29 cellular contexts compared by ENCODE assay signal in the genomic region with DNA sequence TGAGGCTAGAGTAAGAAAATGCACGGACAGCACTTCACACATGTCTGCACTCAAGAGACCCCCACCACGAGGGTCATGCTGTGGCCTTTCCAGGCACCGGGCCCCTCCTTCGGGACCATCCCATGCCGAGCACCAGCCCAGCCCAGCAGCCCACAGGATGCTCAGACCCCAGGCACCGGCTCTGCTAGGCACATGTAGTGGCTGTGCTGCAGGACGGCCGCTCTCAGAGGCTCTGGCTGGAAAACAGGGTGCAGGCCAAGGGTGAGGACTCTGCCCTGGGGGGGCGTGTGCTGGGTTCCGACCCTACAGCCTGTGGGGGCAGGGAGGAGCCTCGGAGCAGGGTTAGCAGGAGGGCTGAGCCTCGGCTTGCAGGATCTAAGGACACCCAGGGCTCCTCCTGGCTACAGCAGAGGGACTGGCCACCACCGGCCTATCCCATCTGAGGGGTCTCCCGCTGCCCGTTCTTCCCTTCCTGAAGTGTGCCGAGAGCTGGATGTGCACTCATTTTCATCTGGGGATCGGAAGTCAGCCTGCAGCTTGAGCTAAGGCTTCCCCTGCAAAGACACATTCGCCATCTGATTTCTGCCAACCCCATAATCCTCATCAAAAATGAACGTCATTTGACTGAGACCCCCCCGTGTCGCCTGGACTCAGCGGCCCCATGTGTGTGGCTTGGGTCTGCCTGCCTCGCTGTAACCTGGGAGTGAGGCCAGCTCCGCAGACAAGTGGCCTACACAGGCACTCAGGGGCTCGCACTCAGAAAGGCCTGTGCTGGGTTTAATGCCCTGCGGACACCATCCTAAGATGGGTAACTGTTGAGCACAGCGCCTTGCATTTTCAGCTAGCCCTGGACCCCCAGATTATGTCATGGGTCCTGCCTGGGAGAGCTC.
"Had no signal": no experiment of that assay in that cellular context is flagged by ENCODE, and none has a peak within 500 bp of the region (broad histone marks: within the 10 kb centered on the region; RNA-seq: fewer than 3 reads in every experiment).

No MANE protein-coding gene starts in this region.

- H3K4me3 Mint-ChIP-seq: activated naive CD4-positive, alpha-beta T cell treated with anti-CD3 and anti-CD28 coated beads, Interleukin-2, amount 10 ng/mL, durations not matched to agents 7 days and 5 days; activated naive CD8-positive, alpha-beta T cell treated with anti-CD3 and anti-CD28 coated beads, Interleukin-2, amount 10 ng/mL, durations not matched to agents 7 days and 5 days; activated T-cell treated with anti-CD3 and anti-CD28 coated beads, Interleukin-2, amount 50 U/mL, for 24 hours; endodermal cell; neural crest cell; stimulated activated memory B cell treated with anti-CD40 and anti-IgM and Interleukin-4, amounts not matched to agents 10 μg/mL and 1 μg/mL and 100 μg/mL, for 72 hours; T-helper 17 cell had no signal

- H3K4me3 ChIP-seq: ascending aorta, left lung, lung, suprapubic skin, tibial artery, uterus had no signal

- H3K27me3 ChIP-seq: ascending aorta, uterus had no signal

- H3K9me3 Mint-ChIP-seq: activated T-cell treated with anti-CD3 and anti-CD28 coated beads, Interleukin-2, amount 50 U/mL, for 24 hours; endodermal cell had no signal

- H3K27ac Mint-ChIP-seq: activated naive CD4-positive, alpha-beta T cell treated with anti-CD3 and anti-CD28 coated beads, Interleukin-2, amount 10 ng/mL, durations not matched to agents 7 days and 5 days; activated naive CD8-positive, alpha-beta T cell treated with anti-CD3 and anti-CD28 coated beads, Interleukin-2, amount 10 ng/mL, durations not matched to agents 7 days and 5 days; activated T-cell treated with anti-CD3 and anti-CD28 coated beads, Interleukin-2, amount 50 U/mL, for 24 hours; endodermal cell; naive B cell; stimulated activated memory B cell treated with anti-CD40 and anti-IgM and Interleukin-4, amounts not matched to agents 10 μg/mL and 1 μg/mL and 100 μg/mL, for 72 hours; T-helper 17 cell had no signal

- H3K9me3 ChIP-seq: ascending aorta, left lung, suprapubic skin, tibial artery, uterus had no signal

- H3K36me3 ChIP-seq: ascending aorta, brain microvascular endothelial cell, left lung, suprapubic skin, tibial artery, uterus, WERI-Rb-1 had no signal

- H3K4me1 ChIP-seq: ascending aorta, suprapubic skin, tibial artery, uterus had no signal

- ATAC-seq: activated CD4-positive, CD25-positive, alpha-beta regulatory T cell treated with anti-CD3 and anti-CD28 coated beads, Interleukin-2, amount 50 U/mL, for 24 hours; esophagus mucosa; left lung; right cardiac atrium; stimulated activated memory B cell treated with anti-CD40 and anti-IgM and Interleukin-4, amounts not matched to agents 10 μg/mL and 1 μg/mL and 100 μg/mL, for 72 hours; T-helper 17 cell had no signal

- H3K27ac ChIP-seq: ascending aorta, brain microvascular endothelial cell, left lung, suprapubic skin, tibial artery, uterus, WERI-Rb-1 had no signal

- H3K27me3 Mint-ChIP-seq: activated naive CD4-positive, alpha-beta T cell treated with anti-CD3 and anti-CD28 coated beads, Interleukin-2, amount 10 ng/mL, durations not matched to agents 7 days and 5 days had no signal

- H3K36me3 Mint-ChIP-seq: activated naive CD4-positive, alpha-beta T cell treated with anti-CD3 and anti-CD28 coated beads, Interleukin-2, amount 10 ng/mL, durations not matched to agents 7 days and 5 days; stimulated activated memory B cell treated with anti-CD40 and anti-IgM and Interleukin-4, amounts not matched to agents 10 μg/mL and 1 μg/mL and 100 μg/mL, for 72 hours had no signal

- H3K4me1 Mint-ChIP-seq: endodermal cell, neural crest cell had no signal

- DNase-seq: activated CD4-positive, alpha-beta T cell treated with anti-CD3 and anti-CD28 coated beads for 48 hours; activated CD4-positive, alpha-beta T cell treated with anti-CD3 and anti-CD28 coated beads, Interleukin-2, amount 50 U/mL, for 48 hours; activated CD8-positive, alpha-beta memory T cell treated with anti-CD3 and anti-CD28 coated beads, Interleukin-2, amount 50 U/mL, for 4 hours; activated gamma-delta T cell; activated naive CD4-positive, alpha-beta T cell treated with anti-CD3 and anti-CD28 coated beads, Interleukin-2, amount 10 ng/mL, durations not matched to agents 7 days and 5 days; activated naive CD8-positive, alpha-beta T cell treated with anti-CD3 and anti-CD28 coated beads, Interleukin-2, amount 10 ng/mL, durations not matched to agents 7 days and 5 days; activated T-cell treated with anti-CD3 and anti-CD28 coated beads, Interleukin-2, amount 50 U/mL, for 24 hours; brain microvascular endothelial cell; endodermal cell; foreskin fibroblast; kidney glomerular epithelial cell; left lung; naive B cell; occipital lobe; right cardiac atrium; stimulated activated CD4-positive, alpha-beta T cell treated with anti-CD3 and anti-CD28 coated beads, Interleukin-4, amount 100 ng/mL, for 4 hours; stimulated activated CD8-positive, alpha-beta memory T cell treated with anti-CD3 and anti-CD28 coated beads, Interleukin-4, amount 100 ng/mL, for 48 hours; T-helper 17 cell; T1000; tibial artery; uterus; WERI-Rb-1 had no signal
